ENCODE assay signal across 20 cellular contexts in genomic region chr1:16015491-16015890, GRCh38. TPM values are rescaled to one million over a fixed set of nuclear protein-coding genes. Genes with fewer than 3 reads are reported as not detected.
DNase-seq lines count a peak whose midpoint lies in the region; ATAC-seq and TF ChIP-seq lines count a peak whose summit lies in the region.
"Had no signal": no experiment of that assay in that cellular context is flagged by ENCODE, and none has a peak within 500 bp of the region (broad histone marks: within the 10 kb centered on the region; RNA-seq: fewer than 3 reads in every experiment).

No MANE protein-coding gene starts in this region.

- H2BK5ac ChIP-seq in IMR-90 (ENCODE audit: low read depth, low read length, poor library complexity, severe bottlenecking) = no peak overlapping the region

- H2AK9ac ChIP-seq in IMR-90 (replicated peaks; ENCODE audit: low read depth, low read length, poor library complexity) = peak overlapping the region; percentile 15

- H3K27ac ChIP-seq in IMR-90 (ENCODE audit: insufficient read depth, low read length) (no peak overlapping the region), esophagus (ENCODE audit: low read depth in 2 of 2, low read length in 1 of 2) (peak overlapping the region; percentile 77 to 81), muscle layer of colon (ENCODE audit: low read depth, low read length) (peak overlapping the region; percentile 91)

- H3K23ac ChIP-seq in IMR-90 (ENCODE audit: low read depth, low read length) = no peak overlapping the region

- no peak for TF ChIP-seq POLR2A in IMR-90 (IDR thresholded peaks at IDR 0.05; ENCODE audit: low read depth, low read length)

- no peak for TF ChIP-seq RAD21 in IMR-90 (IDR thresholded peaks at IDR 0.05; ENCODE audit: low read length)

- peaks cover 26 to 45% of the 10 kb centered on the region in 2 donors for H3K4me1 Mint-ChIP-seq in stimulated activated naive B cell treated with anti-CD40 and anti-IgM and Interleukin-4, amounts not matched to agents 10 μg/mL and 1 μg/mL and 100 μg/mL, for 72 hours

- H3K9me3 ChIP-seq in IMR-90 (ENCODE audit: control insufficient read depth, insufficient read depth, low read length) (no peaks in the 10 kb centered on the region), esophagus (ENCODE audit: control insufficient read depth in 2 of 2, insufficient read depth in 1 of 2, low read depth in 1 of 2, low read length in 1 of 2) (no peaks in the 10 kb centered on the region), muscle layer of colon (ENCODE audit: low read length) (no peaks in the 10 kb centered on the region)
- H3K9me3 ChIP-seq: mucosa of descending colon had no signal

- POLR2A ChIA-PET in IMR-90 (lab: Charles Lee; ENCODE audit: unreplicated experiment) = interaction anchor here (0.6 kb wide), 1 partner anchor 104 kb away, joined by 10 read pairs; no protein-coding TSS in a partner anchor

- H3K4me3 ChIP-seq in IMR-90 (ENCODE audit: insufficient read depth, low read depth, low read length) = no peak overlapping the region
- no peak overlapping the region for H3K4me3 ChIP-seq in esophagus (ENCODE audit: low read depth in 1 of 2, low read length in 2 of 2)
- H3K4me3 ChIP-seq in muscle layer of colon (ENCODE audit: low read depth in 1 of 2, low read length in 2 of 2) = peak overlapping the region; percentile 28 to 66
- H3K4me3 ChIP-seq: dorsolateral prefrontal cortex, mucosa of descending colon had no signal

- CTCF ChIA-PET in IMR-90 (lab: Yijun Ruan, JAX) = no interaction called here

- peak overlapping the region; percentile 93 for H3K27ac Mint-ChIP-seq in stimulated activated naive B cell treated with anti-CD40 and anti-IgM and Interleukin-4, amounts not matched to agents 10 μg/mL and 1 μg/mL and 100 μg/mL, for 72 hours
- H3K27ac Mint-ChIP-seq: activated CD8-positive, alpha-beta memory T cell treated with anti-CD3 and anti-CD28 coated beads, Interleukin-2, amount 10 ng/mL, durations not matched to agents 7 days and 5 days; stimulated activated naive CD8-positive, alpha-beta T cell treated with anti-CD3 and anti-CD28 coated beads, Interleukin-15, amount 100 ng/mL, for 72 hours had no signal

- no peaks in the 10 kb centered on the region for H3K79me1 ChIP-seq in IMR-90 (ENCODE audit: low read depth in 1 of 2, low read length in 2 of 2)

- no TSS peak for BruUV-seq in IMR-90 (replicated peaks; lab: Mats Ljungman, UMichigan)

- no peak overlapping the region for H2BK120ac ChIP-seq in IMR-90 (ENCODE audit: low read depth, low read length)

- no peak overlapping the region for H2BK15ac ChIP-seq in IMR-90 (ENCODE audit: low read depth, low read length)

- H4K8ac ChIP-seq in IMR-90 (ENCODE audit: low read depth in 2 of 2, low read length in 2 of 2) = no peak overlapping the region

- H4K91ac ChIP-seq in IMR-90 (ENCODE audit: insufficient read depth, low read depth, low read length) = no peak overlapping the region

- WGBS in IMR-90 (ENCODE audit: extremely low coverage in 2 of 2, insufficient read length in 1 of 2), 2 experiments = 93% methylated on average over 15 of the region's 25 CpGs; no CpG with 5 or more reads in 1 of the 2 experiments
- 91 to 93% methylated on average over 25 of the region's 25 CpGs for WGBS in esophagus, 2 donors

- no peaks in the 10 kb centered on the region for H3K36me3 ChIP-seq in IMR-90 (ENCODE audit: control insufficient read depth, insufficient read depth, low read length)
- H3K36me3 ChIP-seq in esophagus (ENCODE audit: control insufficient read depth in 2 of 2, insufficient read depth in 2 of 2, low read length in 1 of 2) = no peaks in the 10 kb centered on the region
- no peaks in the 10 kb centered on the region for H3K36me3 ChIP-seq in muscle layer of colon (ENCODE audit: insufficient read depth, low read length)

- DNase-seq in IMR-90 (no peak), T-helper 1 cell (no peak), RPMI8226 (no peak)
- DNase-seq in stimulated activated naive B cell treated with anti-CD40 and anti-IgM and Interleukin-4, amounts not matched to agents 10 μg/mL and 1 μg/mL and 100 μg/mL, for 72 hours = no peak
- no peak for DNase-seq in stimulated activated CD4-positive, alpha-beta T cell treated with anti-CD3 and anti-CD28 coated beads, Interleukin-2, amount 100 ng/mL, for 48 hours
- DNase-seq: activated CD8-positive, alpha-beta memory T cell treated with anti-CD3 and anti-CD28 coated beads, Interleukin-2, amount 10 ng/mL, durations not matched to agents 7 days and 5 days; activated effector memory CD4-positive, alpha-beta T cell treated with anti-CD3 and anti-CD28 coated beads, Interleukin-2, amount 50 U/mL, for 16 hours; GOT3; kidney glomerular epithelial cell; mucosa of descending colon; NCI-H1694; NCI-H446 treated with DMSO at 0.1 percent for 48 hours; SHP77 treated with DMSO at 0.1 percent for 48 hours; stimulated activated naive CD8-positive, alpha-beta T cell treated with anti-CD3 and anti-CD28 coated beads, Interleukin-15, amount 100 ng/mL, for 72 hours had no signal

- H4K20me1 ChIP-seq in IMR-90 (ENCODE audit: insufficient read depth, low read length) = no peaks in the 10 kb centered on the region

- no peak for ATAC-seq in IMR-90 (ENCODE audit: low read depth)
- ATAC-seq in stimulated activated naive B cell treated with anti-CD40 and anti-IgM and Interleukin-4, amounts not matched to agents 10 μg/mL and 1 μg/mL and 100 μg/mL, for 72 hours (replicated peaks) = no peak
- ATAC-seq in GM18868 (IDR thresholded peaks at IDR 0.05; ENCODE audit: unreplicated experiment) = no peak
- ATAC-seq: activated CD8-positive, alpha-beta memory T cell treated with anti-CD3 and anti-CD28 coated beads, Interleukin-2, amount 10 ng/mL, durations not matched to agents 7 days and 5 days; mucosa of descending colon; stimulated activated naive CD8-positive, alpha-beta T cell treated with anti-CD3 and anti-CD28 coated beads, Interleukin-15, amount 100 ng/mL, for 72 hours had no signal

- no peak overlapping the region for H3K4ac ChIP-seq in IMR-90 (ENCODE audit: low read depth, low read length)

- no peak for TF ChIP-seq CTCF in IMR-90 (conservative IDR thresholded peaks at IDR 0.05; ENCODE audit: low read depth, low read length)

- H3K4me1 ChIP-seq in IMR-90 (ENCODE audit: control insufficient read depth, insufficient read depth, low read length) (peaks cover 31% of the 10 kb centered on the region), esophagus (ENCODE audit: control insufficient read depth in 2 of 2, insufficient read depth in 2 of 2, low read length in 1 of 2) (peaks cover 3 to 14% of the 10 kb centered on the region in 2 donors), muscle layer of colon (ENCODE audit: insufficient read depth, low read length) (peaks cover 72% of the 10 kb centered on the region)

- no peak overlapping the region for H3K14ac ChIP-seq in IMR-90 (replicated peaks; ENCODE audit: low read depth, low read length)

- no peak overlapping the region for H3K18ac ChIP-seq in IMR-90 (ENCODE audit: low read depth, low read length)

- H3K27me3 Mint-ChIP-seq in stimulated activated naive B cell treated with anti-CD40 and anti-IgM and Interleukin-4, amounts not matched to agents 10 μg/mL and 1 μg/mL and 100 μg/mL, for 72 hours = peaks cover 4 to 5% of the 10 kb centered on the region in 2 donors

- H4K5ac ChIP-seq in IMR-90 (ENCODE audit: low read depth, low read length) = no peak overlapping the region

- H3K9ac ChIP-seq in IMR-90 (ENCODE audit: low read depth, low read length) (no peak overlapping the region), muscle layer of colon (ENCODE audit: low read length) (peak overlapping the region; percentile 77)

- H3K9me1 ChIP-seq in IMR-90 (ENCODE audit: insufficient read depth, low read length) = peaks cover 3% of the 10 kb centered on the region

- H3K9me3 Mint-ChIP-seq in stimulated activated naive B cell treated with anti-CD40 and anti-IgM and Interleukin-4, amounts not matched to agents 10 μg/mL and 1 μg/mL and 100 μg/mL, for 72 hours = no peaks in the 10 kb centered on the region
- H3K9me3 Mint-ChIP-seq: stimulated activated naive CD8-positive, alpha-beta T cell treated with anti-CD3 and anti-CD28 coated beads, Interleukin-15, amount 100 ng/mL, for 72 hours had no signal

- H2BK20ac ChIP-seq in IMR-90 (ENCODE audit: low read depth, low read length) = no peak overlapping the region

- in situ Hi-C loops in IMR-90 (cut with MboI; ENCODE audit: low sequenced_read_pairs) = no loop called here

- no peaks in the 10 kb centered on the region for H3K36me3 Mint-ChIP-seq in stimulated activated naive B cell treated with anti-CD40 and anti-IgM and Interleukin-4, amounts not matched to agents 10 μg/mL and 1 μg/mL and 100 μg/mL, for 72 hours
- H3K36me3 Mint-ChIP-seq: activated CD8-positive, alpha-beta memory T cell treated with anti-CD3 and anti-CD28 coated beads, Interleukin-2, amount 10 ng/mL, durations not matched to agents 7 days and 5 days had no signal

- H3K4me3 Mint-ChIP-seq in stimulated activated naive B cell treated with anti-CD40 and anti-IgM and Interleukin-4, amounts not matched to agents 10 μg/mL and 1 μg/mL and 100 μg/mL, for 72 hours = peak overlapping the region in 1 of 2 donors; percentile 8
- H3K4me3 Mint-ChIP-seq: activated CD8-positive, alpha-beta memory T cell treated with anti-CD3 and anti-CD28 coated beads, Interleukin-2, amount 10 ng/mL, durations not matched to agents 7 days and 5 days; stimulated activated naive CD8-positive, alpha-beta T cell treated with anti-CD3 and anti-CD28 coated beads, Interleukin-15, amount 100 ng/mL, for 72 hours had no signal

- H3K4me2 ChIP-seq in IMR-90 (ENCODE audit: low read depth, low read length) = no peak overlapping the region

- peak overlapping the region; percentile 12; the same call in 1 of the 2 replicates for H2AK5ac ChIP-seq in IMR-90 (ENCODE audit: low read depth, low read length)

- H2AFZ ChIP-seq in IMR-90 (replicated peaks; ENCODE audit: low read length, poor library complexity) = no peak overlapping the region

- no peak overlapping the region for H3K56ac ChIP-seq in IMR-90 (ENCODE audit: extremely low read depth, insufficient read depth, low read length)

- H3K27me3 ChIP-seq in IMR-90 (ENCODE audit: control insufficient read depth, insufficient read depth, low read length) (no peaks in the 10 kb centered on the region), esophagus (ENCODE audit: control insufficient read depth in 1 of 2, insufficient read depth in 2 of 2, low read length in 2 of 2) (no peaks in the 10 kb centered on the region), muscle layer of colon (ENCODE audit: control insufficient read depth in 1 of 2, insufficient read depth in 2 of 2, low read length in 2 of 2) (no peaks in the 10 kb centered on the region)

- dilution Hi-C loops in IMR-90 (cut with HindIII; ENCODE audit: low sequenced_read_pairs, unreplicated experiment) = no loop called here

- intact Hi-C loops in IMR-90 (cut with micrococcal nuclease) = no loop called here

RNA-seq across cellular contexts. Expression of gene HSPB7, which starts 2.4 kb away (rescaled TPM):
- total RNA-seq in IMR-90 (2012; rRNA removed) = 0.54 and 0.56 TPM in 2 replicates
- polyA plus RNA-seq in IMR-90 (2012; rRNA removed) = 3.0 and 4.3 TPM in 2 replicates
- polyA plus RNA-seq in IMR-90 (2012; cell fraction: cytosol; rRNA removed) = 2.7 and 5.1 TPM in 2 replicates
- 3.0 and 6.7 TPM in 2 replicates for polyA plus RNA-seq in IMR-90 (2012; cell fraction: nucleus; rRNA removed; ENCODE audit: low replicate concordance)
- 10 to 100 TPM in 1 of 2 donors, 1 to 10 TPM in 1; 6.6 to 21.7 TPM for polyA plus RNA-seq in esophagus
- total RNA-seq: activated CD8-positive, alpha-beta memory T cell treated with anti-CD3 and anti-CD28 coated beads, Interleukin-2, amount 10 ng/mL, durations not matched to agents 7 days and 5 days; T-helper 2 cell treated with Interferon-gamma antibody and Interleukin-4, amounts not matched to agents 100 ng/mL and 5 ng/mL, for 36 hours had no signal

RNA-seq across cellular contexts. Expression of gene CLCNKA, which starts 6.3 kb away (rescaled TPM):
- not detected in 2 replicates for total RNA-seq in IMR-90 (2012; rRNA removed)
- 0.05 TPM in 1 of 2 replicates, not detected in the other for polyA plus RNA-seq in IMR-90 (2012; rRNA removed)
- 0.07 and 0.16 TPM in 2 replicates for polyA plus RNA-seq in IMR-90 (2012; cell fraction: cytosol; rRNA removed)
- polyA plus RNA-seq in IMR-90 (2012; cell fraction: nucleus; rRNA removed; ENCODE audit: low replicate concordance) = 0.76 and 1.0 TPM in 2 replicates
- under 1 TPM; 0.04 to 0.06 TPM for polyA plus RNA-seq in esophagus
- total RNA-seq: activated CD8-positive, alpha-beta memory T cell treated with anti-CD3 and anti-CD28 coated beads, Interleukin-2, amount 10 ng/mL, durations not matched to agents 7 days and 5 days; T-helper 2 cell treated with Interferon-gamma antibody and Interleukin-4, amounts not matched to agents 100 ng/mL and 5 ng/mL, for 36 hours had no signal
- polyA plus RNA-seq: fibroblast of lung had no signal

RNA-seq across cellular contexts. Expression of gene SRARP, which starts 11.5 kb away (rescaled TPM):
- not detected in 2 replicates for total RNA-seq in IMR-90 (2012; rRNA removed)
- polyA plus RNA-seq in IMR-90 (2012; rRNA removed) = not detected in 2 replicates
- not detected in 2 replicates for polyA plus RNA-seq in IMR-90 (2012; cell fraction: cytosol; rRNA removed)
- not detected in 2 replicates for polyA plus RNA-seq in IMR-90 (2012; cell fraction: nucleus; rRNA removed; ENCODE audit: low replicate concordance)
- polyA plus RNA-seq in esophagus = not detected
- total RNA-seq: activated CD8-positive, alpha-beta memory T cell treated with anti-CD3 and anti-CD28 coated beads, Interleukin-2, amount 10 ng/mL, durations not matched to agents 7 days and 5 days; fibroblast of lung; mucosa of descending colon; T-helper 2 cell treated with Interferon-gamma antibody and Interleukin-4, amounts not matched to agents 100 ng/mL and 5 ng/mL, for 36 hours had no signal
- polyA plus RNA-seq: fibroblast of lung had no signal

RNA-seq across cellular contexts. Expression of gene CLCNKB, which starts 28.1 kb away (rescaled TPM):
- total RNA-seq in IMR-90 (2012; rRNA removed) = not detected in 2 replicates
- polyA plus RNA-seq in IMR-90 (2012; rRNA removed) (0.09 and 0.11 TPM in 2 replicates), esophagus (under 1 TPM in 1 of 2 donors, not detected in 1; 0.06 TPM)
- polyA plus RNA-seq in IMR-90 (2012; cell fraction: cytosol; rRNA removed) = 0.14 and 0.41 TPM in 2 replicates
- 0.70 and 0.76 TPM in 2 replicates for polyA plus RNA-seq in IMR-90 (2012; cell fraction: nucleus; rRNA removed; ENCODE audit: low replicate concordance)
- total RNA-seq: activated CD8-positive, alpha-beta memory T cell treated with anti-CD3 and anti-CD28 coated beads, Interleukin-2, amount 10 ng/mL, durations not matched to agents 7 days and 5 days; T-helper 2 cell treated with Interferon-gamma antibody and Interleukin-4, amounts not matched to agents 100 ng/mL and 5 ng/mL, for 36 hours had no signal

RNA-seq across cellular contexts. Expression of gene ZBTB17, which starts 39.6 kb away (rescaled TPM):
- 26.3 and 29.7 TPM in 2 replicates for total RNA-seq in IMR-90 (2012; rRNA removed)
- polyA plus RNA-seq in IMR-90 (2012; rRNA removed) (58.2 and 65.5 TPM in 2 replicates), esophagus (10 to 100 TPM; 27.8 to 41.7 TPM)
- 27.1 and 37.4 TPM in 2 replicates for polyA plus RNA-seq in IMR-90 (2012; cell fraction: cytosol; rRNA removed)
- 190 and 417 TPM in 2 replicates for polyA plus RNA-seq in IMR-90 (2012; cell fraction: nucleus; rRNA removed; ENCODE audit: low replicate concordance)

Comparison
In these comparisons a context has a peak if more than half of its experiments do, and no peak if none do; other contexts are left out.
1. H3K4me3 ChIP-seq: peak in muscle layer of colon (2 of 2); none in IMR-90 (single experiment) and esophagus (0 of 2).